Comparison of ENCODE assay signal across 23 cellular contexts in the genomic region with DNA sequence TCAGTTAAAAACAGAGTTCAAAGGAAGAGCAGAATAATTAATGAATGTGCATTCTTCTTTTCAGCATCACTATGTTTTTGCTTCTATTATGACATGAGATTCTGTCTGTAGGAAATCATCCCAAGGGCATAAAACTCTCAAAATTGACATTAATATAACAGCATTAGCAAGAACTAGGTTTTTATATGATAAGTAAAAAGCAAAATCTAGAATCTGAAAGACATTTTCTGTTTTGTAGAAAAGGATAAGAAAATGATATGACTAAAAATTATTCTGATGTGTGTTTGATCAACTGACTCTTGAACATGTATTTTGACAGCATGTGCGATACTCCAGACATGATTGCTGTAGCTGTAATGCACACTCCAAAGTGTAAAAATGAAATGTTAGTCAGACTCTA.
A peak's percentile ranks its signal among the peaks of the same experiment; 100 is the strongest.
DNase-seq lines count a peak whose midpoint lies in the region; ATAC-seq, FAIRE-seq and TF ChIP-seq lines count a peak whose summit lies in the region.
"Had no signal": no experiment of that assay in that cellular context is flagged by ENCODE, and none has a peak within 500 bp of the region (broad histone marks: within the 10 kb centered on the region; RNA-seq: fewer than 3 reads in every experiment).

No MANE protein-coding gene starts in this region.

- H3K9ac ChIP-seq in rectal smooth muscle tissue (ENCODE audit: low read length): no peak overlapping the region

- no peak for DNase-seq in H54 (ENCODE audit: insufficient read length, low spot score)
- DNase-seq in mesothelial cell of epicardium (ENCODE audit: low spot score in 2 of 2, unreplicated experiment in 2 of 2): no peak
- no peak for DNase-seq in activated T-cell treated with anti-CD3 and anti-CD28 coated beads, Interleukin-2, amount 50 U/mL, for 1 hour
- no peak for DNase-seq in NCI-H1930 (lab: John Stamatoyannopoulos, UW)
- DNase-seq in stimulated activated CD4-positive, alpha-beta T cell treated with anti-CD3 and anti-CD28 coated beads, Interleukin-2, amount 100 ng/mL, for 48 hours: no peak
- DNase-seq: ACHN; BE2C; C1 segment of cervical spinal cord; CD4-positive, CD25-positive, alpha-beta regulatory T cell; CD8-positive, alpha-beta memory T cell; COR-L47; DMS 273 treated with DMSO at 0.1 percent for 48 hours; DMS53; DND-41; EL; GOT3; H9 had no signal

- H3K36me3 ChIP-seq in rectal smooth muscle tissue (ENCODE audit: control insufficient read depth, insufficient read depth, low read length): no peaks in the 10 kb centered on the region
- H3K36me3 ChIP-seq: BE2C had no signal

- no peaks in the 10 kb centered on the region for H3K9me3 Mint-ChIP-seq in activated T-helper 17 cell treated with anti-CD3 and anti-CD28 coated beads, Interleukin-2, amount 50 U/mL, for 72 hours
- no peaks in the 10 kb centered on the region for H3K9me3 Mint-ChIP-seq in mesothelial cell of epicardium
- H3K9me3 Mint-ChIP-seq: H9, IgD-negative memory B cell had no signal

- no peak for TF ChIP-seq POLR2A in H54 (IDR thresholded peaks at IDR 0.05; ENCODE audit: low read depth, low read length)

- no peaks in the 10 kb centered on the region for H3K27me3 Mint-ChIP-seq in activated T-helper 17 cell treated with anti-CD3 and anti-CD28 coated beads, Interleukin-2, amount 50 U/mL, for 72 hours
- H3K27me3 Mint-ChIP-seq in mesothelial cell of epicardium (ENCODE audit: low read depth): no peaks in the 10 kb centered on the region
- H3K27me3 Mint-ChIP-seq: CD4-positive, CD25-positive, alpha-beta regulatory T cell; CD8-positive, alpha-beta memory T cell; IgD-negative memory B cell had no signal

- H3K27me3 ChIP-seq in rectal smooth muscle tissue (ENCODE audit: control insufficient read depth, insufficient read depth, low read length): no peaks in the 10 kb centered on the region
- H3K27me3 ChIP-seq: BE2C had no signal

- peak; percentile 61 for FAIRE-seq in H54 (lab: Jason Lieb, UNC)
- FAIRE-seq: A204.1, GM12878, HTR-8/SVneo had no signal

- H3K4me3 Mint-ChIP-seq in activated T-helper 17 cell treated with anti-CD3 and anti-CD28 coated beads, Interleukin-2, amount 50 U/mL, for 72 hours: no peak overlapping the region
- no peak overlapping the region for H3K4me3 Mint-ChIP-seq in mesothelial cell of epicardium
- H3K4me3 Mint-ChIP-seq: CD4-positive, CD25-positive, alpha-beta regulatory T cell; CD8-positive, alpha-beta memory T cell; H9; IgD-negative memory B cell had no signal

- peaks cover 29% of the 10 kb centered on the region for H3K4me1 ChIP-seq in rectal smooth muscle tissue (ENCODE audit: control insufficient read depth, insufficient read depth, low read length)
- H3K4me1 ChIP-seq: BE2C had no signal

- peaks cover 9% of the 10 kb centered on the region for H3K4me1 Mint-ChIP-seq in activated T-helper 17 cell treated with anti-CD3 and anti-CD28 coated beads, Interleukin-2, amount 50 U/mL, for 72 hours
- peaks cover 17% of the 10 kb centered on the region for H3K4me1 Mint-ChIP-seq in mesothelial cell of epicardium
- H3K4me1 Mint-ChIP-seq: CD8-positive, alpha-beta memory T cell; H9 had no signal

- no peak for TF ChIP-seq CTCF in mesothelial cell of epicardium (IDR thresholded peaks at IDR 0.05; ENCODE audit: unreplicated experiment)

- no peak overlapping the region for H3K27ac Mint-ChIP-seq in activated T-helper 17 cell treated with anti-CD3 and anti-CD28 coated beads, Interleukin-2, amount 50 U/mL, for 72 hours
- H3K27ac Mint-ChIP-seq in mesothelial cell of epicardium: peak overlapping the region; percentile 0
- H3K27ac Mint-ChIP-seq: CD4-positive, CD25-positive, alpha-beta regulatory T cell; CD8-positive, alpha-beta memory T cell; H9; IgD-negative memory B cell had no signal

- no peaks in the 10 kb centered on the region for H3K36me3 Mint-ChIP-seq in activated T-helper 17 cell treated with anti-CD3 and anti-CD28 coated beads, Interleukin-2, amount 50 U/mL, for 72 hours (ENCODE audit: low read depth)
- H3K36me3 Mint-ChIP-seq in mesothelial cell of epicardium: no peaks in the 10 kb centered on the region
- H3K36me3 Mint-ChIP-seq: CD4-positive, CD25-positive, alpha-beta regulatory T cell; CD8-positive, alpha-beta memory T cell; IgD-negative memory B cell had no signal

- H3K4me3 ChIP-seq in rectal smooth muscle tissue (ENCODE audit: low read length): no peak overlapping the region
- H3K4me3 ChIP-seq: GM12878 had no signal

- H3K27ac ChIP-seq in rectal smooth muscle tissue (ENCODE audit: low read depth, low read length): peak overlapping the region; percentile 32

- ATAC-seq in activated T-helper 17 cell treated with anti-CD3 and anti-CD28 coated beads, Interleukin-2, amount 50 U/mL, for 72 hours (replicated peaks): peak; percentile 49
- ATAC-seq: GM12878 had no signal
